20 cellular contexts compared by ENCODE assay signal in the genomic region with DNA sequence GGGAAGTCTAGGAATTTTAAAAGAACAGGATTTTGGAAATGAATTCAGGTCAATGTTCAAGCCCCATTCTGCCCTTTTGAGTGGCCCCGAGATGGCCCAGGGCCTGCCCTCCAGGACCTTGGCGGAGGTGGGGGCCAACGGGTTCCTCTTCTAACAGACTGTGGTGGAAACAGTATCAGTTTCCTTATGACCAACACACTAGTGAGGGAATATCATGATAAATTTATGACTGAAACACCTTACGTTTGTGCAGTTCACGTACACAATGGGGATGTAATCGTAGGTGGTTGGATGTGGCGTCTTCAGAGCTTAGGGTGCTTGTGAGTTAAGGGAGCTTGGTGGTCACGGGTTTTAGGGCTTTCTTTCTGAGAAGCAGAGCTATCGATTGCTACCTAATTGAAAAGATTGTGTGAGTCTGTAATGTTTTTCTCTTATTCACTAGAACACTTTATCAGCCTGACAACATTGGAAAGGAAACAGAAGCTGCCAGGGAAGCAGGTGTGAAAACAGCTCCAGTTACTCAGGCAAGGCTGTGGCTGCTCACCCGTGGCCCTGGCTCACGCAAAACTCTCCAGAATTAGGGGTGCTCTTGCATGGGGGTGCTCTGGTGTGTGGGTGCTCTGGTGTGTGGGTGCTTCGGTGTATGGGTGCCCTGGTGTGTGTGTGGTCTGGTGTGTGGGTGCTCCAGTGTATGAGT.
DNase-seq lines count a peak whose midpoint lies in the region; ATAC-seq, FAIRE-seq and TF ChIP-seq lines count a peak whose summit lies in the region.
"Had no signal": no experiment of that assay in that cellular context is flagged by ENCODE, and none has a peak within 500 bp of the region (broad histone marks: within the 10 kb centered on the region; RNA-seq: fewer than 3 reads in every experiment).

No MANE protein-coding gene starts in this region.

- H3K36me3 ChIP-seq in neuronal stem cell (replicated peaks in 1 of 2; ENCODE audit: control insufficient read depth in 2 of 2, insufficient read depth in 2 of 2, low read length in 2 of 2), result no peaks in the 10 kb centered on the region

- H2AFZ ChIP-seq in neuronal stem cell (ENCODE audit: low read length), result no peak overlapping the region

- TF ChIP-seq POLR2A in H54 (IDR thresholded peaks at IDR 0.05; ENCODE audit: low read depth, low read length), result no peak

- peak overlapping the region; percentile 94 for H3K23ac ChIP-seq in neuronal stem cell (ENCODE audit: low read depth, low read length, poor library complexity)

- peak overlapping the region; percentile 63 for H3K27ac Mint-ChIP-seq in activated naive CD8-positive, alpha-beta T cell treated with anti-CD3 and anti-CD28 coated beads for 36 hours
- H3K27ac Mint-ChIP-seq: B cell, CD14-positive monocyte, H9, IgD-negative memory B cell had no signal

- no peak overlapping the region for H3K27ac ChIP-seq in neuronal stem cell (replicated peaks; ENCODE audit: low read length)
- H3K27ac ChIP-seq: A549 had no signal

- H2BK120ac ChIP-seq in neuronal stem cell (ENCODE audit: low read depth, low read length), result no peak overlapping the region

- H3K4me1 Mint-ChIP-seq in activated naive CD8-positive, alpha-beta T cell treated with anti-CD3 and anti-CD28 coated beads for 36 hours, result peaks cover 8% of the 10 kb centered on the region
- H3K4me1 Mint-ChIP-seq: B cell, CD14-positive monocyte, H9, IgD-negative memory B cell had no signal

- peak overlapping the region; percentile 19 for H2BK5ac ChIP-seq in neuronal stem cell (ENCODE audit: low read length)

- DNase-seq in COLO668 (lab: John Stamatoyannopoulos, UW; ENCODE audit: unreplicated experiment), result peak; percentile 43
- DNase-seq in NCI-H1092 (lab: John Stamatoyannopoulos, UW), result peak; percentile 25
- no peak for DNase-seq in activated naive CD8-positive, alpha-beta T cell treated with anti-CD3 and anti-CD28 coated beads for 36 hours
- DNase-seq in neuronal stem cell (ENCODE audit: low spot score), result no peak
- no peak for DNase-seq in SIG-M5 (lab: John Stamatoyannopoulos, UW)
- DNase-seq in H54 (ENCODE audit: insufficient read length, low spot score), result no peak
- DNase-seq: H9, NCI-H1417, NCI-H1694 treated with DMSO at 0.1 percent for 48 hours, NCI-H2081 treated with DMSO at 0.1 percent for 48 hours, NCI-H345, NCI-H524, NCI-H774, OCI-M1 had no signal

- H3K9ac ChIP-seq in neuronal stem cell (ENCODE audit: low read depth, low read length, poor library complexity), result no peak overlapping the region

- no CpG with 5 or more reads among the region's 12 CpGs for WGBS in neuronal stem cell (ENCODE audit: extremely low coverage in 2 of 2, insufficient read length in 2 of 2, insufficient replicate concordance in 1 of 2), 2 donors

- no peak for FAIRE-seq in H54 (lab: Jason Lieb, UNC)
- FAIRE-seq: A549, RCC 7860 had no signal

- peaks cover 23% of the 10 kb centered on the region for H3K9me3 Mint-ChIP-seq in activated naive CD8-positive, alpha-beta T cell treated with anti-CD3 and anti-CD28 coated beads for 36 hours

- H2BK12ac ChIP-seq in neuronal stem cell (ENCODE audit: low read length), result no peak overlapping the region

- peaks cover 4% of the 10 kb centered on the region for H3K79me1 ChIP-seq in neuronal stem cell (ENCODE audit: low read depth, low read length)

- peak overlapping the region; percentile 92 for H3K14ac ChIP-seq in neuronal stem cell (ENCODE audit: low read length)

- H3K4me3 Mint-ChIP-seq in activated naive CD8-positive, alpha-beta T cell treated with anti-CD3 and anti-CD28 coated beads for 36 hours, result no peak overlapping the region
- H3K4me3 Mint-ChIP-seq: B cell, CD14-positive monocyte, H9, IgD-negative memory B cell had no signal

- peak overlapping the region; percentile 57 for H4K8ac ChIP-seq in neuronal stem cell (ENCODE audit: low read depth, low read length)

- H3K36me3 Mint-ChIP-seq in activated naive CD8-positive, alpha-beta T cell treated with anti-CD3 and anti-CD28 coated beads for 36 hours, result peaks cover 27% of the 10 kb centered on the region
- H3K36me3 Mint-ChIP-seq: CD14-positive monocyte, IgD-negative memory B cell had no signal

- no peak for ATAC-seq in HG03439 (IDR thresholded peaks at IDR 0.05; ENCODE audit: unreplicated experiment)
- ATAC-seq: A549 had no signal

- peaks cover 0 to 7% of the 10 kb centered on the region in 2 donors for H3K9me3 ChIP-seq in neuronal stem cell (replicated peaks in 1 of 2; ENCODE audit: control insufficient read depth in 2 of 2, insufficient read depth in 1 of 2, low read depth in 1 of 2, low read length in 2 of 2)

- no peak overlapping the region for H3K4ac ChIP-seq in neuronal stem cell (ENCODE audit: low read length)

- H3K4me3 ChIP-seq in neuronal stem cell (ENCODE audit: low read length in 2 of 2), result peak overlapping the region in 1 of 2 donors; percentile 30
- H3K4me3 ChIP-seq: A549 had no signal

- H3K18ac ChIP-seq in neuronal stem cell (ENCODE audit: low read length), result peak overlapping the region; percentile 61

- no peak overlapping the region for H2AK5ac ChIP-seq in neuronal stem cell (ENCODE audit: low read depth, low read length)

- no peaks in the 10 kb centered on the region for H3K4me1 ChIP-seq in neuronal stem cell (ENCODE audit: control insufficient read depth in 2 of 2, insufficient read depth in 1 of 2, low read depth in 1 of 2, low read length in 2 of 2)
- H3K4me1 ChIP-seq: A549 had no signal

- H4K91ac ChIP-seq in neuronal stem cell (ENCODE audit: low read depth, low read length, poor library complexity), result no peak overlapping the region

- no peak overlapping the region for H3K4me2 ChIP-seq in neuronal stem cell (ENCODE audit: insufficient read depth, low read length, poor library complexity, severe bottlenecking)
- H3K4me2 ChIP-seq: A549 had no signal

- H3K27me3 Mint-ChIP-seq in activated naive CD8-positive, alpha-beta T cell treated with anti-CD3 and anti-CD28 coated beads for 36 hours, result no peaks in the 10 kb centered on the region
- H3K27me3 Mint-ChIP-seq: B cell had no signal

- no peak overlapping the region for H2BK15ac ChIP-seq in neuronal stem cell (ENCODE audit: low read length)

- no peaks in the 10 kb centered on the region for H3K27me3 ChIP-seq in neuronal stem cell (ENCODE audit: control insufficient read depth in 3 of 3, insufficient read depth in 3 of 3, low read depth in 1 of 3, low read length in 3 of 3)

Comparison
In these comparisons a context has a peak if more than half of its experiments do, and no peak if none do; other contexts are left out.
1. DNase-seq: peak in COLO668 (single experiment) and NCI-H1092 (single experiment); none in activated naive CD8-positive, alpha-beta T cell treated with anti-CD3 and anti-CD28 coated beads for 36 hours (single experiment), neuronal stem cell (single experiment), SIG-M5 (single experiment) and H54 (single experiment).